ENCODE assay signal across 8 cellular contexts in the genomic region with DNA sequence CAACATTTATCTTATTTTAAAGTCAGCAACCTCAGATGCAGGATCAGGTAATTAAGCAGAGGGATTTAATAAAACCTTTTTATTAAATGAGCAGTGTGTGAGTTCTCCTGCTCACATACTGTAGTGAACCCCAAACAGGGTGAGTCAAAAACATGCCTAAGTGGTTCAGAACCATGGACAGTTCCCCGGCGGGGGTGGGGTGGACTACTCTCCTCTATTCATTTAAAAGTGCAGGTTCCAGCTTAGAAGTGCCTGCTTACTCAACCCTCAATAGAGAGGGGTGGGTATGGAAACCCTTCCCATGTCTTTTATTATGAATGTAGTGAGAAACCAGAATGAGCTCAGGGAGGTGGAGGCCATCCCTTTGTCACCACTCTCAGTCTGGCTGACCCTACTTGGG.
DNase-seq lines count a peak whose midpoint lies in the region; ATAC-seq and TF ChIP-seq lines count a peak whose summit lies in the region.

No MANE protein-coding gene starts in this region.

- DNase-seq in activated gamma-delta T cell treated with Interleukin-2 at 50 U/mL for 16 hours, result peak; percentile 21
- no peak for DNase-seq in activated gamma-delta T cell (lab: John Stamatoyannopoulos, UW)
- peak; percentile 5 for DNase-seq in fibroblast of mammary gland (ENCODE audit: low read depth)
- DNase-seq in stimulated activated effector memory CD8-positive, alpha-beta T cell treated with anti-CD3 and anti-CD28 coated beads, Interleukin-12 subunit alpha, Interleukin-12 subunit beta, amount 100 ng/mL, for 72 hours (ENCODE audit: low spot score in 2 of 2), result peak in 1 of 2 donors; percentile 53
- DNase-seq in DMS79 treated with DMSO at 0.1 percent for 48 hours (lab: John Stamatoyannopoulos, UW), result no peak
- no peak for DNase-seq in NCI-H146 (lab: John Stamatoyannopoulos, UW)

- H3K4me1 Mint-ChIP-seq in stimulated activated effector memory CD8-positive, alpha-beta T cell treated with anti-CD3 and anti-CD28 coated beads, Interleukin-12 subunit alpha, Interleukin-12 subunit beta, amount 100 ng/mL, for 72 hours, result no peaks in the 10 kb centered on the region

- ATAC-seq in SK-N-SH treated with all-trans-retinoic acid at 6 μM for 48 hours, result peak; percentile 47; the same call in 1 of the 3 replicates
- peak; percentile 45 for ATAC-seq in stimulated activated effector memory CD8-positive, alpha-beta T cell treated with anti-CD3 and anti-CD28 coated beads, Interleukin-12 subunit alpha, Interleukin-12 subunit beta, amount 100 ng/mL, for 72 hours
- ATAC-seq in HG03175 (IDR thresholded peaks at IDR 0.05; ENCODE audit: unreplicated experiment), result no peak

- no peak overlapping the region for H3K4me3 ChIP-seq in fibroblast of mammary gland (ENCODE audit: control insufficient read depth, low read depth, low read length)

- no peak for TF ChIP-seq CTCF in fibroblast of mammary gland (conservative IDR thresholded peaks at IDR 0.05; ENCODE audit: control insufficient read depth, insufficient read depth, low read depth, low read length)

- no peaks in the 10 kb centered on the region for H3K9me3 Mint-ChIP-seq in stimulated activated effector memory CD8-positive, alpha-beta T cell treated with anti-CD3 and anti-CD28 coated beads, Interleukin-12 subunit alpha, Interleukin-12 subunit beta, amount 100 ng/mL, for 72 hours

- H3K36me3 Mint-ChIP-seq in stimulated activated effector memory CD8-positive, alpha-beta T cell treated with anti-CD3 and anti-CD28 coated beads, Interleukin-12 subunit alpha, Interleukin-12 subunit beta, amount 100 ng/mL, for 72 hours, result no peaks in the 10 kb centered on the region

- H3K4me3 Mint-ChIP-seq in stimulated activated effector memory CD8-positive, alpha-beta T cell treated with anti-CD3 and anti-CD28 coated beads, Interleukin-12 subunit alpha, Interleukin-12 subunit beta, amount 100 ng/mL, for 72 hours, result no peak overlapping the region

- no peak overlapping the region for H3K27ac Mint-ChIP-seq in stimulated activated effector memory CD8-positive, alpha-beta T cell treated with anti-CD3 and anti-CD28 coated beads, Interleukin-12 subunit alpha, Interleukin-12 subunit beta, amount 100 ng/mL, for 72 hours

TF ChIP-seq in SK-N-SH treated with all-trans-retinoic acid at 6 μM for 48 hours, 23 proteins besides CTCF, POLR2A, EP300 and RAD21:
- TF ChIP-seq GLIS3 (CRISPR knock-in tag; IDR thresholded peaks at IDR 0.05) (no peak), ZNF70 (CRISPR knock-in tag; IDR thresholded peaks at IDR 0.05) (no peak)

Comparison
In these comparisons a context has a peak if more than half of its experiments do, and no peak if none do; other contexts are left out.
1. DNase-seq: peak in activated gamma-delta T cell treated with Interleukin-2 at 50 U/mL for 16 hours (single experiment) and fibroblast of mammary gland (single experiment); none in activated gamma-delta T cell (single experiment), DMS79 treated with DMSO at 0.1 percent for 48 hours (single experiment) and NCI-H146 (single experiment).